ENCODE assay signal across 9 cellular contexts in genomic region chr10:8088504-8088903, GRCh38.
DNase-seq lines count a peak whose midpoint lies in the region; ATAC-seq and TF ChIP-seq lines count a peak whose summit lies in the region.
"Had no signal": no experiment of that assay in that cellular context is flagged by ENCODE, and none has a peak within 500 bp of the region (broad histone marks: within the 10 kb centered on the region; RNA-seq: fewer than 3 reads in every experiment).

No MANE protein-coding gene starts in this region.

- peaks cover 4% of the 10 kb centered on the region for H3K27me3 Mint-ChIP-seq in activated naive CD4-positive, alpha-beta T cell treated with anti-CD3 and anti-CD28 coated beads, Interleukin-2, amount 10 ng/mL, durations not matched to agents 7 days and 5 days

- peak overlapping the region; percentile 81 for H3K27ac Mint-ChIP-seq in activated naive CD4-positive, alpha-beta T cell treated with anti-CD3 and anti-CD28 coated beads, Interleukin-2, amount 10 ng/mL, durations not matched to agents 7 days and 5 days
- H3K27ac Mint-ChIP-seq: GM23338 had no signal

- no peak overlapping the region for H3K27ac ChIP-seq in coronary artery

- TF ChIP-seq CTCF in GM10266 (IDR thresholded peaks at IDR 0.05; ENCODE audit: control insufficient read depth, insufficient read depth, low read depth, missing control alignments) (no peak), coronary artery (IDR thresholded peaks at IDR 0.05) (no peak)

- H3K4me3 ChIP-seq in coronary artery = no peak overlapping the region
- H3K4me3 ChIP-seq: GM23338 had no signal

- H3K36me3 Mint-ChIP-seq in activated naive CD4-positive, alpha-beta T cell treated with anti-CD3 and anti-CD28 coated beads, Interleukin-2, amount 10 ng/mL, durations not matched to agents 7 days and 5 days = peaks cover 6% of the 10 kb centered on the region

- peak; percentile 72 for ATAC-seq in GM19463 (IDR thresholded peaks at IDR 0.05; ENCODE audit: unreplicated experiment)
- peak; percentile 83 for ATAC-seq in HG03442 (IDR thresholded peaks at IDR 0.05; ENCODE audit: unreplicated experiment)
- ATAC-seq in HG03280 (IDR thresholded peaks at IDR 0.05; ENCODE audit: unreplicated experiment) = no peak
- ATAC-seq: GM23338 had no signal

- CTCF ChIA-PET in activated naive CD4-positive, alpha-beta T cell treated with anti-CD3 and anti-CD28 coated beads, Interleukin-2, amount 10 ng/mL, durations not matched to agents 7 days and 5 days (lab: Charles Lee) = no interaction called here

- H3K4me3 Mint-ChIP-seq in activated naive CD4-positive, alpha-beta T cell treated with anti-CD3 and anti-CD28 coated beads, Interleukin-2, amount 10 ng/mL, durations not matched to agents 7 days and 5 days = no peak overlapping the region
- H3K4me3 Mint-ChIP-seq: GM23338 had no signal

- DNase-seq in GM10266 (ENCODE audit: extremely low spot score) (peak; percentile 58), coronary artery (ENCODE audit: low spot score) (no peak), HPDE6-E6E7 (ENCODE audit: extremely low spot score) (no peak)
- DNase-seq in activated naive CD4-positive, alpha-beta T cell treated with anti-CD3 and anti-CD28 coated beads, Interleukin-2, amount 10 ng/mL, durations not matched to agents 7 days and 5 days = peak; percentile 68
- no peak for DNase-seq in NK-92 treated with Interleukin-12 subunit alpha and Interleukin-12 subunit beta, amount 100 ng/mL, for 24 hours (lab: John Stamatoyannopoulos, UW)

- no peaks in the 10 kb centered on the region for H3K9me3 Mint-ChIP-seq in activated naive CD4-positive, alpha-beta T cell treated with anti-CD3 and anti-CD28 coated beads, Interleukin-2, amount 10 ng/mL, durations not matched to agents 7 days and 5 days
- H3K9me3 Mint-ChIP-seq: GM23338 had no signal

- peaks cover 35% of the 10 kb centered on the region for H3K4me1 Mint-ChIP-seq in activated naive CD4-positive, alpha-beta T cell treated with anti-CD3 and anti-CD28 coated beads, Interleukin-2, amount 10 ng/mL, durations not matched to agents 7 days and 5 days

Comparison
In these comparisons a context has a peak if more than half of its experiments do, and no peak if none do; other contexts are left out.
1. DNase-seq: peak in GM10266 (single experiment) and activated naive CD4-positive, alpha-beta T cell treated with anti-CD3 and anti-CD28 coated beads, Interleukin-2, amount 10 ng/mL, durations not matched to agents 7 days and 5 days (single experiment); none in coronary artery (single experiment), NK-92 treated with Interleukin-12 subunit alpha and Interleukin-12 subunit beta, amount 100 ng/mL, for 24 hours (single experiment) and HPDE6-E6E7 (single experiment).